ENCODE assay signal across 18 cellular contexts in the genomic region with DNA sequence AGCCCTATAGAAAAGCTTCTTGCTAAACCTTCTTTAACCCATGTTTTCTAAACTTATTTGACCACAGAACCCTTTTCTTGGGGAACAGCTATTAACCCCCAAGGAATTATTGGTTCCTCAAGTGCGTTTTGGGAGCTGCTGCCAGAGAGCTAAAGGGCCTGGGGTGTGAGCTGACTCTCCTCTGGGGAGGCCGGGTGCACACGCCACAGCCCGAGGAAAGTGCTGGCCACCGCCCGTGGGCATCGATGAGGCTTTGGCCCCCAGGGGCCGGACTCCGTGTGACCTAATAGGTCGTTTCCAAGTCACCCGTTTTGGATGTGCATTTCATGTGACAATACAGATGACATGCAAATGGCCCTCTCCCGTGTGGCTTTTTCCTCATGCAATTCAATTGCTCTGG. TPM values are rescaled to one million over a fixed set of nuclear protein-coding genes. Genes with fewer than 3 reads are reported as not detected.
DNase-seq lines count a peak whose midpoint lies in the region; ATAC-seq and TF ChIP-seq lines count a peak whose summit lies in the region.
"Had no signal": no experiment of that assay in that cellular context is flagged by ENCODE, and none has a peak within 500 bp of the region (broad histone marks: within the 10 kb centered on the region; RNA-seq: fewer than 3 reads in every experiment).

No MANE protein-coding gene starts in this region.

- H3K4me2 ChIP-seq in BLaER1 (peak overlapping the region; percentile 84), neuronal stem cell (ENCODE audit: insufficient read depth, low read length, poor library complexity, severe bottlenecking) (no peak overlapping the region)

- peak overlapping the region; percentile 17 for H3K18ac ChIP-seq in neuronal stem cell (ENCODE audit: low read length)

- no peak overlapping the region for H3K4me3 ChIP-seq in left ventricle myocardium inferior
- H3K4me3 ChIP-seq in heart left ventricle, result no peak overlapping the region
- no peak overlapping the region for H3K4me3 ChIP-seq in BLaER1
- H3K4me3 ChIP-seq in neuronal stem cell (ENCODE audit: low read length in 2 of 2), result peak overlapping the region in 1 of 2 donors; percentile 27
- no peak overlapping the region for H3K4me3 ChIP-seq in skeletal muscle tissue (ENCODE audit: low read length in 3 of 3)
- H3K4me3 ChIP-seq: GM23248 had no signal

- no peak overlapping the region for H2BK15ac ChIP-seq in neuronal stem cell (ENCODE audit: low read length)

- H3K9ac ChIP-seq in BLaER1, result no peak overlapping the region
- H3K9ac ChIP-seq in neuronal stem cell (ENCODE audit: low read depth, low read length, poor library complexity), result no peak overlapping the region
- H3K9ac ChIP-seq in skeletal muscle tissue (ENCODE audit: low read depth in 1 of 3, low read length in 3 of 3), result no peak overlapping the region
- H3K9ac ChIP-seq: GM23248 had no signal

- 72 to 77% (median 75%) methylated on average over 12 of the region's 12 CpGs for WGBS in heart left ventricle, 4 donors
- no CpG with 5 or more reads among the region's 12 CpGs for WGBS in neuronal stem cell (ENCODE audit: extremely low coverage in 2 of 2, insufficient read length in 2 of 2, insufficient replicate concordance in 1 of 2), 2 donors

- no peak overlapping the region for H2BK120ac ChIP-seq in neuronal stem cell (ENCODE audit: low read depth, low read length)

- no peak for ATAC-seq in heart left ventricle
- no peak for ATAC-seq in GM21576 (IDR thresholded peaks at IDR 0.05; ENCODE audit: unreplicated experiment)

- H3K27me3 ChIP-seq in left ventricle myocardium inferior (ENCODE audit: low read depth) (no peaks in the 10 kb centered on the region), heart left ventricle (no peaks in the 10 kb centered on the region), BLaER1 (no peaks in the 10 kb centered on the region), neuronal stem cell (ENCODE audit: control insufficient read depth in 3 of 3, insufficient read depth in 3 of 3, low read depth in 1 of 3, low read length in 3 of 3) (no peaks in the 10 kb centered on the region), skeletal muscle tissue (ENCODE audit: control insufficient read depth in 3 of 3, insufficient read depth in 3 of 3, low read length in 3 of 3) (no peaks in the 10 kb centered on the region)

- H3K79me1 ChIP-seq in neuronal stem cell (ENCODE audit: low read depth, low read length), result no peaks in the 10 kb centered on the region

- no peak overlapping the region for H2AK5ac ChIP-seq in neuronal stem cell (ENCODE audit: low read depth, low read length)

- peaks cover 3% of the 10 kb centered on the region; the same call in 1 of the 2 replicates for H4K20me1 ChIP-seq in BLaER1

- peak overlapping the region; percentile 24 for H2BK5ac ChIP-seq in neuronal stem cell (ENCODE audit: low read length)

- no peak overlapping the region for H4K91ac ChIP-seq in neuronal stem cell (ENCODE audit: low read depth, low read length, poor library complexity)

- H2AFZ ChIP-seq in neuronal stem cell (ENCODE audit: low read length), result no peak overlapping the region
- H2AFZ ChIP-seq: GM23248 had no signal

- H4K8ac ChIP-seq in neuronal stem cell (ENCODE audit: low read depth, low read length), result no peak overlapping the region

- H3K9me3 ChIP-seq in left ventricle myocardium inferior (replicated peaks), result no peaks in the 10 kb centered on the region
- no peaks in the 10 kb centered on the region for H3K9me3 ChIP-seq in heart left ventricle
- H3K9me3 ChIP-seq in BLaER1, result no peaks in the 10 kb centered on the region
- no peaks in the 10 kb centered on the region for H3K9me3 ChIP-seq in neuronal stem cell (replicated peaks in 1 of 2; ENCODE audit: control insufficient read depth in 2 of 2, insufficient read depth in 1 of 2, low read depth in 1 of 2, low read length in 2 of 2)
- H3K9me3 ChIP-seq in skeletal muscle tissue (ENCODE audit: control insufficient read depth in 3 of 3, low read length in 3 of 3), result no peaks in the 10 kb centered on the region

- H3K36me3 ChIP-seq in left ventricle myocardium inferior, result peaks cover 6% of the 10 kb centered on the region
- H3K36me3 ChIP-seq in heart left ventricle, result peaks cover 0 to 18% (median 0%) of the 10 kb centered on the region in 9 donors
- H3K36me3 ChIP-seq in BLaER1, result no peaks in the 10 kb centered on the region
- no peaks in the 10 kb centered on the region for H3K36me3 ChIP-seq in neuronal stem cell (replicated peaks in 1 of 2; ENCODE audit: control insufficient read depth in 2 of 2, insufficient read depth in 2 of 2, low read length in 2 of 2)
- H3K36me3 ChIP-seq in skeletal muscle tissue (ENCODE audit: control insufficient read depth in 3 of 3, insufficient read depth in 3 of 3, low read length in 3 of 3), result peaks cover 1 to 4% (median 2%) of the 10 kb centered on the region in 3 donors

- intact Hi-C loops in left ventricle myocardium inferior (cut with micrococcal nuclease), result no loop called here
- intact Hi-C loops in heart left ventricle (cut with DNase I), result no loop called here

- H3K4me1 ChIP-seq in left ventricle myocardium inferior (peaks cover 37% of the 10 kb centered on the region), heart left ventricle (peaks cover 0 to 31% (median 12%) of the 10 kb centered on the region in 12 donors), BLaER1 (peaks cover 67% of the 10 kb centered on the region), neuronal stem cell (ENCODE audit: control insufficient read depth in 2 of 2, insufficient read depth in 1 of 2, low read depth in 1 of 2, low read length in 2 of 2) (peaks cover 0 to 1% of the 10 kb centered on the region in 2 donors), skeletal muscle tissue (ENCODE audit: control insufficient read depth in 3 of 3, insufficient read depth in 3 of 3, low read length in 3 of 3) (peaks cover 15 to 50% (median 30%) of the 10 kb centered on the region in 3 donors)

- no peak for TF ChIP-seq CTCF in left ventricle myocardium inferior (IDR thresholded peaks at IDR 0.05; ENCODE audit: borderline replicate concordance)
- no peak for TF ChIP-seq CTCF in heart left ventricle (IDR thresholded peaks at IDR 0.05)

- H3K27ac ChIP-seq in left ventricle myocardium inferior (replicated peaks), result peak overlapping the region; percentile 80
- H3K27ac ChIP-seq in heart left ventricle, result peak overlapping the region in 3 of 12 donors; percentile 33 to 86 (median 44)
- H3K27ac ChIP-seq in BLaER1, result 0 out of 2 replicates have a peak overlapping the region, but pooled peaks have one; percentile 22
- no peak overlapping the region for H3K27ac ChIP-seq in neuronal stem cell (replicated peaks; ENCODE audit: low read length)
- H3K27ac ChIP-seq in skeletal muscle tissue (ENCODE audit: low read depth, low read length), result peak overlapping the region; percentile 44
- H3K27ac ChIP-seq: 22Rv1, GM23248 had no signal

- H3K23ac ChIP-seq in neuronal stem cell (ENCODE audit: low read depth, low read length, poor library complexity), result no peak overlapping the region

- no peak for DNase-seq in left ventricle myocardium inferior
- no peak for DNase-seq in heart left ventricle
- DNase-seq in neuronal stem cell (ENCODE audit: low spot score), result no peak
- DNase-seq in activated CD4-positive, alpha-beta T cell treated with anti-CD3 and anti-CD28 coated beads, Interleukin-2, amount 50 U/mL, for 4 hours, result no peak
- DNase-seq: C1 segment of cervical spinal cord; Calu3; CD4-positive, alpha-beta memory T cell; COR-L47; DMS53; DMS79 treated with DMSO at 0.1 percent for 48 hours; GF-D8; GM23248; H7; HCEC 1CT had no signal

- no peak overlapping the region for H2BK12ac ChIP-seq in neuronal stem cell (ENCODE audit: low read length)

- TF ChIP-seq POLR2A in heart left ventricle (IDR thresholded peaks at IDR 0.05), result no peak

- H3K14ac ChIP-seq in neuronal stem cell (ENCODE audit: low read length), result no peak overlapping the region

- H3K4ac ChIP-seq in neuronal stem cell (ENCODE audit: low read length), result peak overlapping the region; percentile 66

RNA-seq across cellular contexts. Expression of gene PLPP7, which starts 19.4 kb away (rescaled TPM):
- 120 TPM for total RNA-seq in left ventricle myocardium inferior
- total RNA-seq in heart left ventricle, result 100 to 1,000 TPM in 6 of 9 donors, 10 to 100 TPM in 3; 78.8 to 293 (median 109) TPM
- 100 to 1,000 TPM in 1 of 2 donors, 10 to 100 TPM in 1; 56.1 to 166 TPM for polyA plus RNA-seq in heart left ventricle
- polyA plus RNA-seq in neuronal stem cell (2013, experiment 1 of 2), result 4.2 TPM
- 4.1 TPM for polyA plus RNA-seq in neuronal stem cell (2013, experiment 2 of 2)
- 34.4 TPM for total RNA-seq in skeletal muscle tissue
- total RNA-seq: Calu3; CD4-positive, alpha-beta memory T cell had no signal
- polyA plus RNA-seq: CD4-positive, alpha-beta memory T cell had no signal

RNA-seq across cellular contexts. Expression of gene FAM78A, which starts 32.6 kb away (rescaled TPM):
- total RNA-seq in left ventricle myocardium inferior, result 47.3 TPM
- total RNA-seq in heart left ventricle, result 10 to 100 TPM; 24.8 to 36.0 (median 33.4) TPM
- polyA plus RNA-seq in heart left ventricle, result 10 to 100 TPM; 13.6 to 37.9 TPM
- 2.7 TPM for polyA plus RNA-seq in neuronal stem cell (2013, experiment 1 of 2)
- polyA plus RNA-seq in neuronal stem cell (2013, experiment 2 of 2), result 2.5 TPM
- total RNA-seq in skeletal muscle tissue, result 14.6 TPM
- total RNA-seq: Calu3 had no signal
